In genomic region chr10:107616463-107617131, GRCh38 we compare ENCODE assay signal across 17 cellular contexts.
DNase-seq lines count a peak whose midpoint lies in the region; TF ChIP-seq lines count a peak whose summit lies in the region.
"Had no signal": no experiment of that assay in that cellular context is flagged by ENCODE, and none has a peak within 500 bp of the region (broad histone marks: within the 10 kb centered on the region; RNA-seq: fewer than 3 reads in every experiment).

No MANE protein-coding gene starts in this region.

- TF ChIP-seq CTCF in epithelial cell of esophagus (IDR thresholded peaks at IDR 0.05; ENCODE audit: insufficient read depth, low read depth, low read length, missing control alignments) = no peak
- no peak for TF ChIP-seq CTCF in neutrophil (IDR thresholded peaks at IDR 0.05)
- TF ChIP-seq CTCF in ascending aorta (IDR thresholded peaks at IDR 0.05) = no peak

- H3K36me3 ChIP-seq in neutrophil (no peaks in the 10 kb centered on the region), ascending aorta (no peaks in the 10 kb centered on the region)
- H3K36me3 ChIP-seq: SJSA1, stomach had no signal

- H3K9me3 ChIP-seq in neutrophil (no peaks in the 10 kb centered on the region), ascending aorta (no peaks in the 10 kb centered on the region)
- H3K9me3 ChIP-seq: psoas muscle, SJSA1, stomach had no signal

- H3K27me3 ChIP-seq in neutrophil (no peaks in the 10 kb centered on the region), ascending aorta (no peaks in the 10 kb centered on the region)
- H3K27me3 ChIP-seq: SJSA1, stomach had no signal

- DNase-seq in EL (peak; percentile 59), NCI-H460 (ENCODE audit: extremely low read depth, low read depth) (peak; percentile 67), epithelial cell of esophagus (ENCODE audit: low read depth) (peak; percentile 97), DMS53 treated with DMSO at 0.1 percent for 48 hours (lab: John Stamatoyannopoulos, UW; ENCODE audit: unreplicated experiment) (no peak), occipital lobe (lab: John Stamatoyannopoulos, UW) (no peak), ascending aorta (ENCODE audit: low spot score in 2 of 2) (no peak), inferior parietal cortex (ENCODE audit: extremely low spot score) (no peak)
- DNase-seq: activated CD4-positive, alpha-beta T cell treated with anti-CD3 and anti-CD28 coated beads, Interleukin-2, amount 50 U/mL, for 1 hour; activated T-cell treated with anti-CD3 and anti-CD28 coated beads, Interleukin-2, amount 50 U/mL, for 1 hour; hippocampal formation; NCI-H1092 treated with DMSO at 0.1 percent for 48 hours; NCI-H2171 treated with DMSO at 0.1 percent for 48 hours; NK-92 treated with Interleukin-12 subunit alpha and Interleukin-12 subunit beta, amount 100 ng/mL, for 24 hours; psoas muscle; stomach had no signal

- H3K4me3 ChIP-seq in epithelial cell of esophagus (ENCODE audit: low read length) (no peak overlapping the region), neutrophil (ENCODE audit: low read depth in 1 of 2, low read length in 1 of 2) (no peak overlapping the region), ascending aorta (no peak overlapping the region)
- H3K4me3 ChIP-seq: psoas muscle, SJSA1, stomach had no signal

- H3K4me1 ChIP-seq in neutrophil (ENCODE audit: control insufficient read depth in 1 of 2, insufficient read depth in 1 of 2, low read depth in 1 of 2, low read length in 1 of 2) (peaks cover 17 to 18% of the 10 kb centered on the region in 2 experiments), ascending aorta (no peaks in the 10 kb centered on the region)
- H3K4me1 ChIP-seq: psoas muscle, stomach had no signal

- intact Hi-C loops in ascending aorta (cut with DNase I) = no loop called here

- H3K27ac ChIP-seq in neutrophil (peak overlapping the region; percentile 61), ascending aorta (no peak overlapping the region)
- H3K27ac ChIP-seq: psoas muscle, stomach had no signal

Comparison
In these comparisons a context has a peak if more than half of its experiments do, and no peak if none do; other contexts are left out.
1. DNase-seq: peak in EL (single experiment), NCI-H460 (single experiment) and epithelial cell of esophagus (single experiment); none in DMS53 treated with DMSO at 0.1 percent for 48 hours (single experiment), occipital lobe (single experiment), ascending aorta (0 of 2) and inferior parietal cortex (single experiment).